Comparison of ENCODE assay signal across 14 cellular contexts in genomic region chr7:148419856-148420508, GRCh38.
A peak's percentile ranks its signal among the peaks of the same experiment; 100 is the strongest.
DNase-seq lines count a peak whose midpoint lies in the region; ATAC-seq lines count a peak whose summit lies in the region.
"Had no signal": no experiment of that assay in that cellular context is flagged by ENCODE, and none has a peak within 500 bp of the region (broad histone marks: within the 10 kb centered on the region; RNA-seq: fewer than 3 reads in every experiment).

No MANE protein-coding gene starts in this region.

- DNase-seq in RPMI8226 (peak; percentile 22), epidermal melanocyte (ENCODE audit: insufficient read length, low spot score) (no peak), NCI-H524 treated with DMSO at 0.1 percent for 48 hours (lab: John Stamatoyannopoulos, UW) (no peak), NCI-H446 treated with DMSO at 0.1 percent for 48 hours (lab: John Stamatoyannopoulos, UW) (no peak), foreskin melanocyte (no peak)
- DNase-seq: activated CD4-positive, alpha-beta T cell treated with anti-CD3 and anti-CD28 coated beads for 4 hours; CD4-positive, alpha-beta T cell; NCI-H69; right lobe of liver; SK-N-SH; uterus had no signal

- peak; percentile 94 for ATAC-seq in GM18868 (IDR thresholded peaks at IDR 0.05; ENCODE audit: unreplicated experiment)
- ATAC-seq in GM21447 (IDR thresholded peaks at IDR 0.05; ENCODE audit: unreplicated experiment) = peak; percentile 79
- ATAC-seq in HG03064 (IDR thresholded peaks at IDR 0.05; ENCODE audit: low read depth, unreplicated experiment) = peak; percentile 91
- ATAC-seq: right lobe of liver had no signal
